ENCODE assay signal across 8 cellular contexts in genomic region chr13:46721054-46721453, GRCh38.
A peak's percentile ranks its signal among the peaks of the same experiment; 100 is the strongest.
DNase-seq lines count a peak whose midpoint lies in the region; ATAC-seq, FAIRE-seq and TF ChIP-seq lines count a peak whose summit lies in the region.

No MANE protein-coding gene starts in this region.

- H3K27me3 ChIP-seq in astrocyte (ENCODE audit: insufficient read depth, low read length), result no peaks in the 10 kb centered on the region

- H3K27ac Mint-ChIP-seq in astrocyte (ENCODE audit: unreplicated experiment), result no peak overlapping the region

- no peaks in the 10 kb centered on the region for H3K79me2 ChIP-seq in astrocyte (ENCODE audit: insufficient read depth, low read length)

- H3K4me1 ChIP-seq in astrocyte (ENCODE audit: insufficient read depth, low read length), result no peaks in the 10 kb centered on the region

- H2AFZ ChIP-seq in astrocyte (ENCODE audit: low read depth, low read length), result no peak overlapping the region

- peaks cover 6% of the 10 kb centered on the region for H3K9me3 Mint-ChIP-seq in astrocyte (ENCODE audit: unreplicated experiment)

- H3K27me3 Mint-ChIP-seq in astrocyte (ENCODE audit: low read depth, unreplicated experiment), result no peaks in the 10 kb centered on the region

- peak; percentile 12 for DNase-seq in AG09319 (ENCODE audit: extremely low read depth, low read depth)
- DNase-seq in RWPE1 (ENCODE audit: low spot score), result peak; percentile 20
- DNase-seq in astrocyte (ENCODE audit: low read depth), result no peak
- DNase-seq in iPS-NIHi7 (ENCODE audit: extremely low spot score), result peak; percentile 31
- DNase-seq in stimulated activated CD4-positive, alpha-beta T cell treated with anti-CD3 and anti-CD28 coated beads, Interleukin-2, amount 100 ng/mL, for 24 hours, result peak; percentile 46
- DNase-seq in NCI-H774 (lab: John Stamatoyannopoulos, UW), result no peak

- no peak overlapping the region for H3K9ac ChIP-seq in astrocyte (ENCODE audit: low read length)

- peaks cover 2% of the 10 kb centered on the region for H4K20me1 ChIP-seq in astrocyte (ENCODE audit: insufficient read depth, low read length)

- FAIRE-seq in astrocyte (lab: Jason Lieb, UNC), result no peak

- no peak for ATAC-seq in GM21737 (IDR thresholded peaks at IDR 0.05; ENCODE audit: unreplicated experiment)

- H3K4me3 ChIP-seq in astrocyte (ENCODE audit: insufficient read depth, low read depth, low read length), result no peak overlapping the region

- no peaks in the 10 kb centered on the region for H3K9me3 ChIP-seq in astrocyte (ENCODE audit: insufficient read depth, low read depth, low read length)

- no peak overlapping the region for H3K4me2 ChIP-seq in astrocyte (ENCODE audit: low read length)

- no peak overlapping the region for H3K4me3 Mint-ChIP-seq in astrocyte (ENCODE audit: unreplicated experiment)

- no peaks in the 10 kb centered on the region for H3K4me1 Mint-ChIP-seq in astrocyte (ENCODE audit: low read depth, unreplicated experiment)

- H3K36me3 Mint-ChIP-seq in astrocyte (ENCODE audit: low read depth, unreplicated experiment), result peaks cover 8% of the 10 kb centered on the region

- H3K36me3 ChIP-seq in astrocyte (ENCODE audit: insufficient read depth, low read length), result peaks cover 15% of the 10 kb centered on the region

- CTCF ChIA-PET in RWPE1 (lab: Yijun Ruan, JAX), result interaction anchor here (0.5 to 3.9 kb wide), 9 partner anchors 106 to 1681 kb away, joined by 3 to 30 read pairs (median 3); no protein-coding TSS in a partner anchor

- peak; percentile 62 for TF ChIP-seq CTCF in AG09319 (IDR thresholded peaks at IDR 0.05; ENCODE audit: low read depth, low read length)
- peak; percentile 54 for TF ChIP-seq CTCF in GM12873 (IDR thresholded peaks at IDR 0.05; ENCODE audit: insufficient read depth, low read depth, low read length, missing control alignments)
- TF ChIP-seq CTCF in RWPE1 (conservative IDR thresholded peaks at IDR 0.05; ENCODE audit: low read depth), result peak; percentile 58
- peak; percentile 66 for TF ChIP-seq CTCF in astrocyte (IDR thresholded peaks at IDR 0.05; ENCODE audit: insufficient read depth, low read depth, low read length)

- POLR2A ChIA-PET in RWPE1 (lab: Yijun Ruan, JAX; ENCODE audit: low non-redundant PET), result no interaction called here

- H3K27ac ChIP-seq in RWPE1 (no peak overlapping the region), astrocyte (ENCODE audit: low read depth, low read length) (no peak overlapping the region)

Comparison
In these comparisons a context has a peak if more than half of its experiments do, and no peak if none do; other contexts are left out.
1. DNase-seq: peak in AG09319 (single experiment), RWPE1 (single experiment), iPS-NIHi7 (single experiment) and stimulated activated CD4-positive, alpha-beta T cell treated with anti-CD3 and anti-CD28 coated beads, Interleukin-2, amount 100 ng/mL, for 24 hours (2 of 2); none in astrocyte (single experiment) and NCI-H774 (single experiment).
2. Peak in every context shown above with its lines, with median percentiles within 50 percentile points of each other: CTCF ChIP-seq.